25 cellular contexts compared by ENCODE assay signal in genomic region chr11:90294091-90294490, GRCh38.
"Had no signal": no experiment of that assay in that cellular context is flagged by ENCODE, and none has a peak within 500 bp of the region (broad histone marks: within the 10 kb centered on the region; RNA-seq: fewer than 3 reads in every experiment).

No MANE protein-coding gene starts in this region.

- H3K27ac ChIP-seq: colonic mucosa, epithelial cell of prostate, esophagus squamous epithelium, gastrocnemius medialis, heart right ventricle, left ventricle myocardium inferior, lower lobe of right lung had no signal

- ATAC-seq: effector memory CD8-positive, alpha-beta T cell; esophagus mucosa; gastrocnemius medialis; heart right ventricle; left cardiac atrium; lower lobe of right lung; mucosa of descending colon had no signal

- H3K9me3 ChIP-seq: colonic mucosa, esophagus squamous epithelium, gastrocnemius medialis, lower lobe of right lung, mucosa of descending colon had no signal

- H3K27me3 ChIP-seq: colonic mucosa, esophagus squamous epithelium, gastrocnemius medialis, heart right ventricle had no signal

- FAIRE-seq: endometrium, islet of Langerhans, keratinocyte had no signal

- H3K4me1 ChIP-seq: colonic mucosa, esophagus squamous epithelium, gastrocnemius medialis, heart right ventricle, left ventricle myocardium inferior, lower lobe of right lung had no signal

- H3K4me3 ChIP-seq: colonic mucosa, esophagus squamous epithelium, gastrocnemius medialis, heart right ventricle, left ventricle myocardium inferior, lower lobe of right lung, mucosa of descending colon had no signal

- H3K36me3 ChIP-seq: colonic mucosa, esophagus squamous epithelium, gastrocnemius medialis, heart right ventricle, left ventricle myocardium inferior, lower lobe of right lung had no signal

- DNase-seq: colonic mucosa; cortex of kidney; effector CD8-positive, alpha-beta T cell; effector memory CD8-positive, alpha-beta T cell; endodermal cell; erythroblast; esophagus squamous epithelium; foreskin fibroblast; foreskin melanocyte; gastrocnemius medialis; glutamatergic neuron; head of caudate nucleus; heart right ventricle; hippocampal formation; left cardiac atrium; left ventricle myocardium inferior; lower lobe of right lung; mesenchymal stem cell; mucosa of descending colon; naive B cell had no signal
